29 cellular contexts compared by ENCODE assay signal in genomic region chr2:106306396-106306795, GRCh38.
"Had no signal": no experiment of that assay in that cellular context is flagged by ENCODE, and none has a peak within 500 bp of the region (broad histone marks: within the 10 kb centered on the region; RNA-seq: fewer than 3 reads in every experiment).

No MANE protein-coding gene starts in this region.

- H3K27ac Mint-ChIP-seq: activated CD4-positive, alpha-beta T cell treated with anti-CD3 and anti-CD28 coated beads for 36 hours; activated CD4-positive, alpha-beta T cell treated with anti-CD3 and anti-CD28 coated beads, Interleukin-2, amount 10 ng/mL, durations not matched to agents 7 days and 5 days; activated CD8-positive, alpha-beta T cell treated with anti-CD3 and anti-CD28 coated beads, Interleukin-2, amount 10 ng/mL, durations not matched to agents 7 days and 5 days; activated naive CD4-positive, alpha-beta T cell treated with anti-CD3 and anti-CD28 coated beads, Interleukin-2, amount 10 ng/mL, durations not matched to agents 7 days and 5 days; activated naive CD8-positive, alpha-beta T cell; activated naive CD8-positive, alpha-beta T cell treated with anti-CD3 and anti-CD28 coated beads, Interleukin-2, amount 50 U/mL, for 24 hours; activated T-cell treated with anti-CD3 and anti-CD28 coated beads, Interleukin-2, amount 50 U/mL, for 24 hours; WTC11 had no signal

- H3K4me1 ChIP-seq: SJCRH30 had no signal

- DNase-seq: activated CD4-positive, alpha-beta T cell treated with anti-CD3 and anti-CD28 coated beads for 36 hours; activated CD4-positive, alpha-beta T cell treated with anti-CD3 and anti-CD28 coated beads, Interleukin-2, amount 10 ng/mL, durations not matched to agents 7 days and 5 days; activated CD4-positive, alpha-beta T cell treated with anti-CD3 and anti-CD28 coated beads, Interleukin-2, amount 50 U/mL, for 48 hours; activated CD8-positive, alpha-beta T cell treated with anti-CD3 and anti-CD28 coated beads, Interleukin-2, amount 10 ng/mL, durations not matched to agents 7 days and 5 days; activated effector memory CD4-positive, alpha-beta T cell treated with Interleukin-2 at 50 U/mL for 16 hours; activated naive CD4-positive, alpha-beta T cell treated with anti-CD3 and anti-CD28 coated beads, Interleukin-2, amount 10 ng/mL, durations not matched to agents 7 days and 5 days; activated naive CD8-positive, alpha-beta T cell treated with anti-CD3 and anti-CD28 coated beads, Interleukin-2, amount 50 U/mL, for 24 hours; activated T-cell treated with anti-CD3 and anti-CD28 coated beads, Interleukin-2, amount 50 U/mL, for 24 hours; aorta; brain microvascular endothelial cell; central memory CD4-positive, alpha-beta T cell; Kasumi-1; KG1; MG63; NCI-H1092; NCI-H1436 treated with DMSO at 0.1 percent for 48 hours; NCI-H1694 treated with DMSO at 0.1 percent for 48 hours; NCI-H2029; NCI-H345; NCI-H524 treated with DMSO at 0.1 percent for 48 hours; PC-9; SJCRH30; T1000 had no signal

- H3K27ac ChIP-seq: brain microvascular endothelial cell, PC-9, RWPE1, SJCRH30, SK-N-MC had no signal

- H3K4me3 ChIP-seq: MG63, PC-9, SJCRH30, SK-N-MC had no signal

- H3K9me3 Mint-ChIP-seq: activated CD4-positive, alpha-beta T cell treated with anti-CD3 and anti-CD28 coated beads, Interleukin-2, amount 10 ng/mL, durations not matched to agents 7 days and 5 days; activated naive CD4-positive, alpha-beta T cell treated with anti-CD3 and anti-CD28 coated beads, Interleukin-2, amount 10 ng/mL, durations not matched to agents 7 days and 5 days; activated naive CD8-positive, alpha-beta T cell treated with anti-CD3 and anti-CD28 coated beads, Interleukin-2, amount 50 U/mL, for 24 hours; activated T-cell treated with anti-CD3 and anti-CD28 coated beads, Interleukin-2, amount 50 U/mL, for 24 hours; WTC11 had no signal

- H3K27me3 ChIP-seq: brain microvascular endothelial cell, MG63, SJCRH30 had no signal

- ATAC-seq: activated CD4-positive, alpha-beta T cell treated with anti-CD3 and anti-CD28 coated beads for 36 hours; activated CD4-positive, CD25-positive, alpha-beta regulatory T cell treated with anti-CD3 and anti-CD28 coated beads, Interleukin-2, amount 50 U/mL, for 24 hours; activated CD8-positive, alpha-beta T cell treated with anti-CD3 and anti-CD28 coated beads, Interleukin-2, amount 10 ng/mL, durations not matched to agents 7 days and 5 days; activated naive CD8-positive, alpha-beta T cell treated with anti-CD3 and anti-CD28 coated beads, Interleukin-2, amount 50 U/mL, for 24 hours; Right ventricle myocardium inferior; WTC11 had no signal

- H3K27me3 Mint-ChIP-seq: activated T-cell treated with anti-CD3 and anti-CD28 coated beads, Interleukin-2, amount 50 U/mL, for 24 hours had no signal

- H2AFZ ChIP-seq: PC-9 had no signal

- H3K36me3 Mint-ChIP-seq: activated naive CD4-positive, alpha-beta T cell treated with anti-CD3 and anti-CD28 coated beads, Interleukin-2, amount 10 ng/mL, durations not matched to agents 7 days and 5 days; activated naive CD8-positive, alpha-beta T cell; WTC11 had no signal

- H3K9me3 ChIP-seq: MG63, SJCRH30 had no signal

- H3K4me3 Mint-ChIP-seq: activated CD4-positive, alpha-beta T cell treated with anti-CD3 and anti-CD28 coated beads for 36 hours; activated CD4-positive, alpha-beta T cell treated with anti-CD3 and anti-CD28 coated beads, Interleukin-2, amount 10 ng/mL, durations not matched to agents 7 days and 5 days; activated CD8-positive, alpha-beta T cell treated with anti-CD3 and anti-CD28 coated beads, Interleukin-2, amount 10 ng/mL, durations not matched to agents 7 days and 5 days; activated naive CD4-positive, alpha-beta T cell treated with anti-CD3 and anti-CD28 coated beads, Interleukin-2, amount 10 ng/mL, durations not matched to agents 7 days and 5 days; activated naive CD8-positive, alpha-beta T cell; activated naive CD8-positive, alpha-beta T cell treated with anti-CD3 and anti-CD28 coated beads, Interleukin-2, amount 50 U/mL, for 24 hours; activated T-cell treated with anti-CD3 and anti-CD28 coated beads, Interleukin-2, amount 50 U/mL, for 24 hours; WTC11 had no signal

- H3K4me1 Mint-ChIP-seq: activated CD4-positive, alpha-beta T cell treated with anti-CD3 and anti-CD28 coated beads for 36 hours; activated CD4-positive, alpha-beta T cell treated with anti-CD3 and anti-CD28 coated beads, Interleukin-2, amount 10 ng/mL, durations not matched to agents 7 days and 5 days; activated naive CD4-positive, alpha-beta T cell treated with anti-CD3 and anti-CD28 coated beads, Interleukin-2, amount 10 ng/mL, durations not matched to agents 7 days and 5 days; activated naive CD8-positive, alpha-beta T cell treated with anti-CD3 and anti-CD28 coated beads, Interleukin-2, amount 50 U/mL, for 24 hours had no signal

- H3K4me2 ChIP-seq: PC-9 had no signal

- H3K36me3 ChIP-seq: brain microvascular endothelial cell, MG63, SJCRH30 had no signal
